ENCODE assay signal across 17 cellular contexts in the genomic region with DNA sequence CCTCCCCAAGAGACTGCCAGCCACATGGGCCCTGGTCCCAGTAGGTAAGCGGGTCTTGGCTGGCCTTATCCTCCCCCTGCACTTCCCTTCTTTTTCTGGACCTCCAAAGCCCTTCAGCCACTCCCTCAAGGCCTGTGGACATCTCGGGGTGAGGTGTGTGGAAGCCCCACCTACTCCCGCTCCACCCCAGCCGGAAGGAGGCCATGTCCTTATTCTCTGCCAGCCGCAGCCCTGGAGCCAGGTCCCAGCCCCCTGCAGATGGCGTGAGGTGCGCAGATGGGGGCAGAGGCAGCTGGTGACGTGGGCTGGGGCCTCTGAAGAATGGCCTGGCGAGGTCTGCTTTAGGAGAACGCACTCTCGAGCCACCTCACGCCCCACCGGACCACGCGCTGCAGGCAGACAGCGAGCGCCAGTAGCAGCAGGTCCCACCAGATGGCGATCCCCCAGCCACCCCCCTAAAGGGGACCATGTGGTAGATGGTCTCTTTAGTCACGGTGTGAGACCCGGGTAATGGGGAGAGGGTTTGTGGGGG.
A peak's percentile ranks its signal among the peaks of the same experiment; 100 is the strongest.
DNase-seq lines count a peak whose midpoint lies in the region; ATAC-seq and TF ChIP-seq lines count a peak whose summit lies in the region.
"Had no signal": no experiment of that assay in that cellular context is flagged by ENCODE, and none has a peak within 500 bp of the region (broad histone marks: within the 10 kb centered on the region; RNA-seq: fewer than 3 reads in every experiment).

No MANE protein-coding gene starts in this region.

- TF ChIP-seq CTCF in glutamatergic neuron (IDR thresholded peaks at IDR 0.05; ENCODE audit: partially characterized antibody, unreplicated experiment) (no peak), GM10248 (IDR thresholded peaks at IDR 0.05; ENCODE audit: control extremely low read depth, extremely low read depth, low read depth, missing control alignments) (no peak)

- H3K27ac Mint-ChIP-seq in glutamatergic neuron (ENCODE audit: unreplicated experiment), result peak overlapping the region; percentile 86
- H3K27ac Mint-ChIP-seq: T-cell had no signal

- H3K9me3 Mint-ChIP-seq in glutamatergic neuron (ENCODE audit: unreplicated experiment), result peaks cover 20% of the 10 kb centered on the region
- H3K9me3 Mint-ChIP-seq: T-cell had no signal

- H3K4me3 Mint-ChIP-seq in glutamatergic neuron (ENCODE audit: unreplicated experiment), result peak overlapping the region; percentile 42
- H3K4me3 Mint-ChIP-seq: T-cell had no signal

- CTCF ChIA-PET in GM10248 (lab: Yijun Ruan, JAX), result no interaction called here

- no peak for ATAC-seq in HG03442 (IDR thresholded peaks at IDR 0.05; ENCODE audit: unreplicated experiment)
- ATAC-seq: K562, T-cell had no signal

- POLR2A ChIA-PET in GM10248 (lab: Yijun Ruan, JAX), result no interaction called here

- H3K27me3 Mint-ChIP-seq in glutamatergic neuron (ENCODE audit: unreplicated experiment), result peaks cover 19% of the 10 kb centered on the region

- H3K4me1 Mint-ChIP-seq in glutamatergic neuron (ENCODE audit: low read depth, unreplicated experiment), result peaks cover 48% of the 10 kb centered on the region

- DNase-seq in DMS 273 (lab: John Stamatoyannopoulos, UW; ENCODE audit: unreplicated experiment), result peak; percentile 43
- DNase-seq in DMS 273 treated with DMSO at 0.1 percent for 48 hours (lab: John Stamatoyannopoulos, UW), result no peak
- DNase-seq in NCI-H1694 (lab: John Stamatoyannopoulos, UW), result peak; percentile 65
- DNase-seq in glutamatergic neuron, result peak; percentile 78
- DNase-seq in retina, result peak; percentile 55
- DNase-seq in GM10248 (ENCODE audit: extremely low spot score), result no peak
- no peak for DNase-seq in activated naive CD4-positive, alpha-beta T cell (lab: John Stamatoyannopoulos, UW)
- DNase-seq: AML-193, COR-L47, NCI-H1092 treated with DMSO at 0.1 percent for 48 hours, NCI-H2227 treated with DMSO at 0.1 percent for 48 hours, OCI-M1, SHP77 treated with DMSO at 0.1 percent for 48 hours, SK-N-SH, T-cell had no signal

- no peaks in the 10 kb centered on the region for H3K36me3 Mint-ChIP-seq in glutamatergic neuron (ENCODE audit: unreplicated experiment)
- H3K36me3 Mint-ChIP-seq: T-cell had no signal

Comparison
In these comparisons a context has a peak if more than half of its experiments do, and no peak if none do; other contexts are left out.
1. DNase-seq: peak in DMS 273 (single experiment), NCI-H1694 (single experiment), glutamatergic neuron (single experiment) and retina (single experiment); none in DMS 273 treated with DMSO at 0.1 percent for 48 hours (single experiment), GM10248 (single experiment) and activated naive CD4-positive, alpha-beta T cell (0 of 4).